Comparison of ENCODE assay signal across 10 cellular contexts in genomic region chr17:58148609-58149008, GRCh38. TPM values are rescaled to one million over a fixed set of nuclear protein-coding genes. Genes with fewer than 3 reads are reported as not detected.
"Had no signal": no experiment of that assay in that cellular context is flagged by ENCODE, and none has a peak within 500 bp of the region (broad histone marks: within the 10 kb centered on the region; RNA-seq: fewer than 3 reads in every experiment).

No MANE protein-coding gene starts in this region.

- H3K27ac ChIP-seq: GM23248 had no signal

- H3K4me3 Mint-ChIP-seq: H9, HFFc6 had no signal

- H2AFZ ChIP-seq: GM23248 had no signal

- H3K36me3 ChIP-seq: HAP-1 had no signal

- H3K27ac Mint-ChIP-seq: H9, HFFc6 had no signal

- H3K4me1 ChIP-seq: HAP-1 had no signal

- ATAC-seq: HCT116 had no signal

- H3K4me3 ChIP-seq: GM23248, HAP-1 had no signal

- DNase-seq: GM23248, GOT3, H7, H9, HCEC 1CT, HFFc6 had no signal

RNA-seq across cellular contexts. Expression of gene OR4D1, which starts 0.4 kb away (rescaled TPM):
- total RNA-seq: GM23248, HFFc6 had no signal
- polyA plus RNA-seq: GM23248 had no signal

RNA-seq across cellular contexts. Expression of gene OR4D2, which starts 18.2 kb away (rescaled TPM):
- total RNA-seq: GM23248, H1, H4, H7, H9, HFFc6 had no signal
- polyA plus RNA-seq: GM23248, H1 had no signal

RNA-seq across cellular contexts. Expression of gene EPX, which starts 43.9 kb away (rescaled TPM):
- total RNA-seq: GM23248, H1, H7, H9, HFFc6 had no signal
- polyA plus RNA-seq: GM23248, H1 had no signal
